8 cellular contexts compared by ENCODE assay signal in the genomic region with DNA sequence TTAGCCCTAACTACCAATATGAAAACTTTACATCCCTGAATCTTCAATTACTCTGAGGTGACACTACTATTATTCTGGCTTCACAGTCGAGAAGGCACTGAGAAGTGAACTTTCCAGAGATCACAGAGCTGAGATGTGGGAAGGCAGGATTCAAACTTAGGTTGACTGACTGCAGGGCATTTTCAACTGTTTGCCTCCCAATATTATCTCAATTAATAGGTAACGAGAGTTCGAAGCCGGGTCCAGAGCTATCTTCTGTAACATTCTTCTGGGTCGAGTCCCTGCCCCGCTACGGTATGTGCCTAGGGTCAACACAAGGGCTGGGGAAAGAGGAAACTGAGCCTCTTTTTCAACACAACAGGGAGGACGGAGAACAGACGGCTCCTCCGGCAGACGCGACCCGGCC. TPM values are rescaled to one million over a fixed set of nuclear protein-coding genes. Genes with fewer than 3 reads are reported as not detected.
A peak's percentile ranks its signal among the peaks of the same experiment; 100 is the strongest.
DNase-seq lines count a peak whose midpoint lies in the region; ATAC-seq, FAIRE-seq and TF ChIP-seq lines count a peak whose summit lies in the region.

No MANE protein-coding gene starts in this region.

- peaks cover 15% of the 10 kb centered on the region for H3K4me1 Mint-ChIP-seq in activated T-helper 17 cell treated with anti-CD3 and anti-CD28 coated beads, Interleukin-2, amount 50 U/mL, for 72 hours

- H3K9me3 ChIP-seq in cardiac muscle cell (ENCODE audit: low read depth) = no peaks in the 10 kb centered on the region
- no peaks in the 10 kb centered on the region for H3K9me3 ChIP-seq in kidney (ENCODE audit: control insufficient read depth in 1 of 2, low read length in 2 of 2)
- no peaks in the 10 kb centered on the region for H3K9me3 ChIP-seq in thyroid gland

- H3K27ac Mint-ChIP-seq in activated T-helper 17 cell treated with anti-CD3 and anti-CD28 coated beads, Interleukin-2, amount 50 U/mL, for 72 hours = peak overlapping the region; percentile 95

- no peak for DNase-seq in cardiac muscle cell (ENCODE audit: low read depth in 1 of 2, low spot score in 1 of 2)
- DNase-seq in cardiac septum (ENCODE audit: low spot score) = no peak
- no peak for DNase-seq in kidney
- no peak for DNase-seq in thyroid gland
- DNase-seq in AG08396 (ENCODE audit: low spot score) = no peak
- DNase-seq in dermis blood vessel endothelial cell = no peak
- no peak for DNase-seq in NCI-H1105 treated with DMSO at 0.1 percent for 48 hours (lab: John Stamatoyannopoulos, UW)

- no peaks in the 10 kb centered on the region for H3K36me3 ChIP-seq in cardiac muscle cell
- H3K36me3 ChIP-seq in kidney (ENCODE audit: control insufficient read depth in 1 of 2, insufficient read depth in 2 of 2, low read length in 2 of 2) = no peaks in the 10 kb centered on the region
- no peaks in the 10 kb centered on the region for H3K36me3 ChIP-seq in thyroid gland

- H3K9me3 Mint-ChIP-seq in activated T-helper 17 cell treated with anti-CD3 and anti-CD28 coated beads, Interleukin-2, amount 50 U/mL, for 72 hours = no peaks in the 10 kb centered on the region

- H3K4me3 ChIP-seq in cardiac muscle cell (peak overlapping the region; percentile 66), kidney (ENCODE audit: low read length in 2 of 2) (peak overlapping the region; percentile 85 to 98), thyroid gland (replicated peaks in 1 of 3) (peak overlapping the region; percentile 56 to 65 (median 61))

- no peak for ATAC-seq in activated T-helper 17 cell treated with anti-CD3 and anti-CD28 coated beads, Interleukin-2, amount 50 U/mL, for 72 hours (replicated peaks)

- H3K27me3 Mint-ChIP-seq in activated T-helper 17 cell treated with anti-CD3 and anti-CD28 coated beads, Interleukin-2, amount 50 U/mL, for 72 hours = no peaks in the 10 kb centered on the region

- H3K4me1 ChIP-seq in cardiac muscle cell (ENCODE audit: low read depth) = peaks cover 7% of the 10 kb centered on the region
- peaks cover 5 to 10% of the 10 kb centered on the region in 2 donors for H3K4me1 ChIP-seq in kidney (ENCODE audit: control insufficient read depth in 1 of 2, insufficient read depth in 1 of 2, low read depth in 1 of 2, low read length in 2 of 2)
- H3K4me1 ChIP-seq in thyroid gland = peaks cover 14 to 18% of the 10 kb centered on the region in 2 donors

- 0 to 2% methylated on average over 8 to 12 of the region's 13 CpGs for WGBS in thyroid gland, 2 donors

- H3K9ac ChIP-seq in kidney (ENCODE audit: low read length in 2 of 2) = peak overlapping the region; percentile 86 to 92

- TF ChIP-seq POLR2A in thyroid gland (IDR thresholded peaks at IDR 0.05) = no peak

- no peak for FAIRE-seq in kidney (lab: Jason Lieb, UNC)

- H3K27me3 ChIP-seq in cardiac muscle cell (no peaks in the 10 kb centered on the region), thyroid gland (no peaks in the 10 kb centered on the region)

- TF ChIP-seq CTCF in cardiac muscle cell (IDR thresholded peaks at IDR 0.05; ENCODE audit: low read depth, low read length) (no peak), kidney (IDR thresholded peaks at IDR 0.05; ENCODE audit: borderline replicate concordance, extremely low read depth, insufficient read depth) (no peak), thyroid gland (IDR thresholded peaks at IDR 0.05) (no peak)

- peaks cover 22% of the 10 kb centered on the region for H3K36me3 Mint-ChIP-seq in activated T-helper 17 cell treated with anti-CD3 and anti-CD28 coated beads, Interleukin-2, amount 50 U/mL, for 72 hours (ENCODE audit: low read depth)

- intact Hi-C loops in cardiac septum (cut with DNase I) (loop anchor here (2.0 kb wide), 1 partner anchor 122 kb away; a partner anchor contains a TSS), kidney (cut with DNase I) (no loop called here), thyroid gland (cut with DNase I) (loop anchor here (5.0 to 10.0 kb wide), 2 partner anchors 62 to 115 kb away; a partner anchor contains a TSS)

- H3K4me3 Mint-ChIP-seq in activated T-helper 17 cell treated with anti-CD3 and anti-CD28 coated beads, Interleukin-2, amount 50 U/mL, for 72 hours = peak overlapping the region; percentile 92

- H3K27ac ChIP-seq in cardiac muscle cell (peak overlapping the region; percentile 100), kidney (ENCODE audit: low read depth in 2 of 2, low read length in 2 of 2) (peak overlapping the region; percentile 99), thyroid gland (peak overlapping the region; percentile 98 to 99 (median 99))

RNA-seq across cellular contexts. Expression of a gene that starts 0.8 kb away (rescaled TPM):
- total RNA-seq in cardiac muscle cell (32.4 and 47.4 TPM in 2 replicates), cardiac septum (175 TPM), kidney (162 TPM), thyroid gland (100 to 1,000 TPM in 3 of 4 donors, 10 to 100 TPM in 1; 86.8 to 124 (median 108) TPM), dermis blood vessel endothelial cell (125 and 183 TPM in 2 replicates)
- polyA plus RNA-seq in cardiac muscle cell (30.3 and 31.1 TPM in 2 replicates), kidney (ENCODE audit: insufficient read depth, low read depth, low replicate concordance) (123 TPM)
- 10 to 100 TPM; 27.9 to 40.1 TPM for total RNA-seq in activated T-helper 17 cell treated with anti-CD3 and anti-CD28 coated beads, Interleukin-2, amount 50 U/mL, for 72 hours
